Comparison of ENCODE assay signal across 1 cellular context in genomic region chr3:176275113-176275512, GRCh38.
TF ChIP-seq lines count a peak whose summit lies in the region.

No MANE protein-coding gene starts in this region.

TF ChIP-seq in GM23338, 12 proteins besides CTCF, POLR2A, EP300 and RAD21 (continued from another document):
- TF ChIP-seq, protein P1, sequence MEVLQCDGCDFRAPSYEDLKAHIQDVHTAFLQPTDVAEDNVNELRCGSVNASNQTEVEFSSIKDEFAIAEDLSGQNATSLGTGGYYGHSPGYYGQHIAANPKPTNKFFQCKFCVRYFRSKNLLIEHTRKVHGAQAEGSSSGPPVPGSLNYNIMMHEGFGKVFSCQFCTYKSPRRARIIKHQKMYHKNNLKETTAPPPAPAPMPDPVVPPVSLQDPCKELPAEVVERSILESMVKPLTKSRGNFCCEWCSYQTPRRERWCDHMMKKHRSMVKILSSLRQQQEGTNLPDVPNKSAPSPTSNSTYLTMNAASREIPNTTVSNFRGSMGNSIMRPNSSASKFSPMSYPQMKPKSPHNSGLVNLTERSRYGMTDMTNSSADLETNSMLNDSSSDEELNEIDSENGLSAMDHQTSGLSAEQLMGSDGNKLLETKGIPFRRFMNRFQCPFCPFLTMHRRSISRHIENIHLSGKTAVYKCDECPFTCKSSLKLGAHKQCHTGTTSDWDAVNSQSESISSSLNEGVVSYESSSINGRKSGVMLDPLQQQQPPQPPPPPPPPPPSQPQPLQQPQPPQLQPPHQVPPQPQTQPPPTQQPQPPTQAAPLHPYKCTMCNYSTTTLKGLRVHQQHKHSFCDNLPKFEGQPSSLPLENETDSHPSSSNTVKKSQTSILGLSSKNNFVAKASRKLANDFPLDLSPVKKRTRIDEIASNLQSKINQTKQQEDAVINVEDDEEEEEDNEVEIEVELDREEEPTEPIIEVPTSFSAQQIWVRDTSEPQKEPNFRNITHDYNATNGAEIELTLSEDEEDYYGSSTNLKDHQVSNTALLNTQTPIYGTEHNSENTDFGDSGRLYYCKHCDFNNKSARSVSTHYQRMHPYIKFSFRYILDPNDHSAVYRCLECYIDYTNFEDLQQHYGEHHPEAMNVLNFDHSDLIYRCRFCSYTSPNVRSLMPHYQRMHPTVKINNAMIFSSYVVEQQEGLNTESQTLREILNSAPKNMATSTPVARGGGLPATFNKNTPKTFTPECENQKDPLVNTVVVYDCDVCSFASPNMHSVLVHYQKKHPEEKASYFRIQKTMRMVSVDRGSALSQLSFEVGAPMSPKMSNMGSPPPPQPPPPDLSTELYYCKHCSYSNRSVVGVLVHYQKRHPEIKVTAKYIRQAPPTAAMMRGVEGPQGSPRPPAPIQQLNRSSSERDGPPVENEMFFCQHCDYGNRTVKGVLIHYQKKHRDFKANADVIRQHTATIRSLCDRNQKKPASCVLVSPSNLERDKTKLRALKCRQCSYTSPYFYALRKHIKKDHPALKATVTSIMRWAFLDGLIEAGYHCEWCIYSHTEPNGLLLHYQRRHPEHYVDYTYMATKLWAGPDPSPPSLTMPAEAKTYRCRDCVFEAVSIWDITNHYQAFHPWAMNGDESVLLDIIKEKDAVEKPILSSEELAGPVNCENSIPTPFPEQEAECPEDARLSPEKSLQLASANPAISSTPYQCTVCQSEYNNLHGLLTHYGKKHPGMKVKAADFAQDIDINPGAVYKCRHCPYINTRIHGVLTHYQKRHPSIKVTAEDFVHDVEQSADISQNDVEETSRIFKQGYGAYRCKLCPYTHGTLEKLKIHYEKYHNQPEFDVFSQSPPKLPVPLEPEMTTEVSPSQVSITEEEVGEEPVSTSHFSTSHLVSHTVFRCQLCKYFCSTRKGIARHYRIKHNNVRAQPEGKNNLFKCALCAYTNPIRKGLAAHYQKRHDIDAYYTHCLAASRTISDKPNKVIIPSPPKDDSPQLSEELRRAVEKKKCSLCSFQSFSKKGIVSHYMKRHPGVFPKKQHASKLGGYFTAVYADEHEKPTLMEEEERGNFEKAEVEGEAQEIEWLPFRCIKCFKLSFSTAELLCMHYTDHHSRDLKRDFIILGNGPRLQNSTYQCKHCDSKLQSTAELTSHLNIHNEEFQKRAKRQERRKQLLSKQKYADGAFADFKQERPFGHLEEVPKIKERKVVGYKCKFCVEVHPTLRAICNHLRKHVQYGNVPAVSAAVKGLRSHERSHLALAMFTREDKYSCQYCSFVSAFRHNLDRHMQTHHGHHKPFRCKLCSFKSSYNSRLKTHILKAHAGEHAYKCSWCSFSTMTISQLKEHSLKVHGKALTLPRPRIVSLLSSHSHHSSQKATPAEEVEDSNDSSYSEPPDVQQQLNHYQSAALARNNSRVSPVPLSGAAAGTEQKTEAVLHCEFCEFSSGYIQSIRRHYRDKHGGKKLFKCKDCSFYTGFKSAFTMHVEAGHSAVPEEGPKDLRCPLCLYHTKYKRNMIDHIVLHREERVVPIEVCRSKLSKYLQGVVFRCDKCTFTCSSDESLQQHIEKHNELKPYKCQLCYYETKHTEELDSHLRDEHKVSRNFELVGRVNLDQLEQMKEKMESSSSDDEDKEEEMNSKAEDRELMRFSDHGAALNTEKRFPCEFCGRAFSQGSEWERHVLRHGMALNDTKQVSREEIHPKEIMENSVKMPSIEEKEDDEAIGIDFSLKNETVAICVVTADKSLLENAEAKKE (CRISPR knock-in tag; IDR thresholded peaks at IDR 0.05) = no peak
- no peak for TF ChIP-seq ZNF331 (CRISPR knock-in tag; IDR thresholded peaks at IDR 0.05; ENCODE audit: low read depth)
- no peak for TF ChIP-seq POLR2AphosphoS5 (IDR thresholded peaks at IDR 0.05; ENCODE audit: low read depth)
- no peak for TF ChIP-seq EZH2 (IDR thresholded peaks at IDR 0.05; ENCODE audit: low read depth, unreplicated experiment)
- no peak for TF ChIP-seq ZNF114 (CRISPR knock-in tag; IDR thresholded peaks at IDR 0.05)
